In the genomic region with DNA sequence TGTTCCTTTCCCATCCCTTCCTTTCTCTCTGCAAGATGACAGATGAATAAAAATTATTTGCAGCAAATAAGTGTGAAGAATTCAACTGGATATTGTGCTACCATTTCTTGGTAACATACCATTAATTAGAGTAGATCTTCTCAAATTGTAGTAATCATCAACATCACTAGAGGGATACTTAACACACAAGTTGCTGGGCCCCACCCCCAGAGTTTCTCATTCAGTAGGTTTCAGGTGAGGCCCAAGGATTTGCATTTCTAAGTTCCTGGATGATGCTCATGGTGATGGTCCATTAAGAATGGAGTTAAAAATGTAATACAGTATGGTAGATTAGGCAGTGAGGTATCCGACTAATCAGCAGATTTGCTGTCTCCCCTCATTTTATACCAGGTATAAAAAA, we compare ENCODE assay signal across 12 cellular contexts.
DNase-seq lines count a peak whose midpoint lies in the region; ATAC-seq, FAIRE-seq and TF ChIP-seq lines count a peak whose summit lies in the region.
"Had no signal": no experiment of that assay in that cellular context is flagged by ENCODE, and none has a peak within 500 bp of the region (broad histone marks: within the 10 kb centered on the region; RNA-seq: fewer than 3 reads in every experiment).

No MANE protein-coding gene starts in this region.

- H3K36me3 ChIP-seq in endodermal cell (ENCODE audit: control insufficient read depth, insufficient read depth, low read length) (no peaks in the 10 kb centered on the region), left lung (no peaks in the 10 kb centered on the region)
- H3K36me3 ChIP-seq: vagina had no signal

- H3K4me1 ChIP-seq in endodermal cell (ENCODE audit: control insufficient read depth, insufficient read depth, low read length): no peaks in the 10 kb centered on the region
- H3K4me1 ChIP-seq in left lung: no peaks in the 10 kb centered on the region
- H3K4me1 ChIP-seq: vagina had no signal

- H3K4me3 ChIP-seq in endodermal cell (ENCODE audit: low read length): no peak overlapping the region
- H3K4me3 ChIP-seq in left lung: no peak overlapping the region
- H3K4me3 ChIP-seq: vagina had no signal

- H3K36me3 Mint-ChIP-seq in endodermal cell (ENCODE audit: low read depth): no peaks in the 10 kb centered on the region
- H3K36me3 Mint-ChIP-seq in stimulated activated naive B cell treated with anti-CD40 and anti-IgM and Interleukin-4, amounts not matched to agents 10 μg/mL and 1 μg/mL and 100 μg/mL, for 72 hours: no peaks in the 10 kb centered on the region
- H3K36me3 Mint-ChIP-seq: naive thymus-derived CD8-positive, alpha-beta T cell had no signal

- H3K4me1 Mint-ChIP-seq in endodermal cell: no peaks in the 10 kb centered on the region
- H3K4me1 Mint-ChIP-seq in stimulated activated naive B cell treated with anti-CD40 and anti-IgM and Interleukin-4, amounts not matched to agents 10 μg/mL and 1 μg/mL and 100 μg/mL, for 72 hours: no peaks in the 10 kb centered on the region
- H3K4me1 Mint-ChIP-seq: activated naive CD8-positive, alpha-beta T cell treated with anti-CD3 and anti-CD28 coated beads, Interleukin-2, amount 50 U/mL, for 24 hours; naive thymus-derived CD8-positive, alpha-beta T cell had no signal

- H3K27ac ChIP-seq in endodermal cell (ENCODE audit: low read depth, low read length): no peak overlapping the region
- no peak overlapping the region for H3K27ac ChIP-seq in left lung
- H3K27ac ChIP-seq: vagina had no signal

- intact Hi-C loops in left lung (cut with DNase I): no loop called here

- WGBS in endodermal cell (ENCODE audit: insufficient coverage in 1 of 2, insufficient read length in 1 of 2), 2 experiments: 63% methylated on average over 1 of the region's 1 CpG; no CpG with 5 or more reads in 1 of the 2 experiments

- TF ChIP-seq POLR2A in H54 (IDR thresholded peaks at IDR 0.05; ENCODE audit: low read depth, low read length): no peak

- no peak overlapping the region for H3K27ac Mint-ChIP-seq in endodermal cell
- no peak overlapping the region for H3K27ac Mint-ChIP-seq in stimulated activated naive B cell treated with anti-CD40 and anti-IgM and Interleukin-4, amounts not matched to agents 10 μg/mL and 1 μg/mL and 100 μg/mL, for 72 hours
- H3K27ac Mint-ChIP-seq: activated naive CD8-positive, alpha-beta T cell treated with anti-CD3 and anti-CD28 coated beads, Interleukin-2, amount 50 U/mL, for 24 hours; naive thymus-derived CD8-positive, alpha-beta T cell had no signal

- DNase-seq in H54 (ENCODE audit: insufficient read length, low spot score) (no peak), endodermal cell (peak; percentile 61), left lung (no peak), amniotic stem cell (lab: John Stamatoyannopoulos, UW) (no peak), amygdala (lab: John Stamatoyannopoulos, UW) (no peak)
- no peak for DNase-seq in stimulated activated naive B cell treated with anti-CD40 and anti-IgM and Interleukin-4, amounts not matched to agents 10 μg/mL and 1 μg/mL and 100 μg/mL, for 72 hours
- DNase-seq: activated naive CD8-positive, alpha-beta T cell treated with anti-CD3 and anti-CD28 coated beads, Interleukin-2, amount 50 U/mL, for 24 hours; naive thymus-derived CD8-positive, alpha-beta T cell; NCI-H2107 had no signal

- ATAC-seq in GM18868 (IDR thresholded peaks at IDR 0.05; ENCODE audit: unreplicated experiment) (peak; percentile 82), HG03354 (IDR thresholded peaks at IDR 0.05; ENCODE audit: poor library complexity, severe bottlenecking, unreplicated experiment) (peak; percentile 84), left lung (no peak)
- ATAC-seq in stimulated activated naive B cell treated with anti-CD40 and anti-IgM and Interleukin-4, amounts not matched to agents 10 μg/mL and 1 μg/mL and 100 μg/mL, for 72 hours (replicated peaks): no peak
- ATAC-seq: activated naive CD8-positive, alpha-beta T cell treated with anti-CD3 and anti-CD28 coated beads, Interleukin-2, amount 50 U/mL, for 24 hours; naive thymus-derived CD8-positive, alpha-beta T cell had no signal

- no peaks in the 10 kb centered on the region for H3K27me3 Mint-ChIP-seq in endodermal cell (ENCODE audit: insufficient read depth)
- H3K27me3 Mint-ChIP-seq in stimulated activated naive B cell treated with anti-CD40 and anti-IgM and Interleukin-4, amounts not matched to agents 10 μg/mL and 1 μg/mL and 100 μg/mL, for 72 hours: no peaks in the 10 kb centered on the region
- H3K27me3 Mint-ChIP-seq: activated naive CD8-positive, alpha-beta T cell treated with anti-CD3 and anti-CD28 coated beads, Interleukin-2, amount 50 U/mL, for 24 hours; naive thymus-derived CD8-positive, alpha-beta T cell had no signal

- H3K27me3 ChIP-seq in endodermal cell (ENCODE audit: control insufficient read depth, insufficient read depth, low read length, poor library complexity, severe bottlenecking): no peaks in the 10 kb centered on the region
- no peaks in the 10 kb centered on the region for H3K27me3 ChIP-seq in left lung
- H3K27me3 ChIP-seq: vagina had no signal

- FAIRE-seq in H54 (lab: Jason Lieb, UNC): peak; percentile 6

- no peaks in the 10 kb centered on the region for H3K9me3 Mint-ChIP-seq in endodermal cell
- no peaks in the 10 kb centered on the region for H3K9me3 Mint-ChIP-seq in stimulated activated naive B cell treated with anti-CD40 and anti-IgM and Interleukin-4, amounts not matched to agents 10 μg/mL and 1 μg/mL and 100 μg/mL, for 72 hours

- H3K9me3 ChIP-seq in endodermal cell (ENCODE audit: control insufficient read depth, low read length): no peaks in the 10 kb centered on the region
- H3K9me3 ChIP-seq in left lung: no peaks in the 10 kb centered on the region
- H3K9me3 ChIP-seq: vagina had no signal

- H3K9ac ChIP-seq in endodermal cell (ENCODE audit: extremely low read depth, low read length, poor library complexity, severe bottlenecking): no peak overlapping the region

- TF ChIP-seq CTCF in endodermal cell (conservative IDR thresholded peaks at IDR 0.05) (peak; percentile 57), left lung (IDR thresholded peaks at IDR 0.05) (no peak)

- H3K4me3 Mint-ChIP-seq in endodermal cell: no peak overlapping the region
- no peak overlapping the region for H3K4me3 Mint-ChIP-seq in stimulated activated naive B cell treated with anti-CD40 and anti-IgM and Interleukin-4, amounts not matched to agents 10 μg/mL and 1 μg/mL and 100 μg/mL, for 72 hours
- H3K4me3 Mint-ChIP-seq: activated naive CD8-positive, alpha-beta T cell treated with anti-CD3 and anti-CD28 coated beads, Interleukin-2, amount 50 U/mL, for 24 hours; naive thymus-derived CD8-positive, alpha-beta T cell had no signal

Comparison
In these comparisons a context has a peak if more than half of its experiments do, and no peak if none do; other contexts are left out.
1. ATAC-seq: peak in GM18868 (single experiment) and HG03354 (single experiment); none in left lung (single experiment) and stimulated activated naive B cell treated with anti-CD40 and anti-IgM and Interleukin-4, amounts not matched to agents 10 μg/mL and 1 μg/mL and 100 μg/mL, for 72 hours (0 of 2).